ENCODE assay signal across 17 cellular contexts in the genomic region with DNA sequence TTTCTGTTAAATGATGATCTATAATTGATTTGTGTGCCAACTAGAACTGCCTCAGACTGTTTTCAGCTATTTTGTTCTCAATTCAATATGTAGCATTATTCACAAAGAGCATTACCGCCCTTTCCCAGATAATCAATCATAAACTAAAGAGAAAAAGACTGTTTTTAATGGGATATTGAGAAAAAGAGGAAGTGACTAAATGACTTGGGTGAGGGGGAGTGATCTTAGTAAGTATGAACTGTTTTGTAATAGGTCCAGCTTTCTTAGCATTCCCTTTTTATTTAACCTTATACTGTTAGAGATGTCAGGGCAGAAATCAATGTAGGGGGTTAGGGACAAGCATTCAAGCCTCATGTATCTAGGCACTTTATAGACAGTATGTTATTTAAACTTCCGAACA.
DNase-seq lines count a peak whose midpoint lies in the region; ATAC-seq and TF ChIP-seq lines count a peak whose summit lies in the region.
"Had no signal": no experiment of that assay in that cellular context is flagged by ENCODE, and none has a peak within 500 bp of the region (broad histone marks: within the 10 kb centered on the region; RNA-seq: fewer than 3 reads in every experiment).

No MANE protein-coding gene starts in this region.

- no peak for TF ChIP-seq CTCF in IMR-90 (conservative IDR thresholded peaks at IDR 0.05; ENCODE audit: low read depth, low read length)
- no peak for TF ChIP-seq CTCF in fibroblast of lung (conservative IDR thresholded peaks at IDR 0.05 in 1 of 2, IDR thresholded peaks at IDR 0.05 in 1 of 2; ENCODE audit: low read depth in 1 of 2, low read length in 2 of 2)

- dilution Hi-C loops in IMR-90 (cut with HindIII; ENCODE audit: low sequenced_read_pairs, unreplicated experiment) = no loop called here

- intact Hi-C loops in IMR-90 (cut with micrococcal nuclease) = no loop called here

- no peak overlapping the region; the same call in 1 of the 2 replicates for H4K5ac ChIP-seq in IMR-90 (ENCODE audit: low read depth, low read length)

- no peak overlapping the region for H3K14ac ChIP-seq in IMR-90 (replicated peaks; ENCODE audit: low read depth, low read length)

- H2AK9ac ChIP-seq in IMR-90 (replicated peaks; ENCODE audit: low read depth, low read length, poor library complexity) = no peak overlapping the region

- H4K20me1 ChIP-seq in IMR-90 (ENCODE audit: insufficient read depth, low read length) = no peaks in the 10 kb centered on the region
- no peaks in the 10 kb centered on the region for H4K20me1 ChIP-seq in fibroblast of lung (ENCODE audit: control insufficient read depth, extremely low read depth, insufficient read depth, low read length)
- H4K20me1 ChIP-seq: BLaER1 had no signal

- 0 out of 2 replicates have a peak, but pooled peaks have one; percentile 35 for ATAC-seq in IMR-90 (ENCODE audit: low read depth)
- ATAC-seq: HepG2, T-helper 17 cell had no signal

- H2BK20ac ChIP-seq in IMR-90 (ENCODE audit: low read depth, low read length) = no peak overlapping the region

- TF ChIP-seq RAD21 in IMR-90 (IDR thresholded peaks at IDR 0.05; ENCODE audit: low read length) = no peak

- H3K36me3 ChIP-seq in IMR-90 (ENCODE audit: control insufficient read depth, insufficient read depth, low read length) (no peaks in the 10 kb centered on the region), fibroblast of lung (ENCODE audit: control insufficient read depth, insufficient read depth, low read length) (no peaks in the 10 kb centered on the region), MG63 (no peaks in the 10 kb centered on the region)
- H3K36me3 ChIP-seq: BLaER1, HAP-1 had no signal

- no TSS peak for BruUV-seq in IMR-90 (replicated peaks; lab: Mats Ljungman, UMichigan)

- H3K27me3 ChIP-seq in IMR-90 (ENCODE audit: control insufficient read depth, insufficient read depth, low read length) (no peaks in the 10 kb centered on the region), fibroblast of lung (ENCODE audit: control insufficient read depth, insufficient read depth, low read length) (no peaks in the 10 kb centered on the region), MG63 (no peaks in the 10 kb centered on the region)
- H3K27me3 ChIP-seq: BLaER1 had no signal

- H3K4me2 ChIP-seq in IMR-90 (ENCODE audit: low read depth, low read length) (no peak overlapping the region; the same call in 1 of the 2 replicates), fibroblast of lung (ENCODE audit: extremely low read depth, insufficient read depth, low read length) (no peak overlapping the region)
- H3K4me2 ChIP-seq: BLaER1, PC-9, SK-N-SH had no signal

- in situ Hi-C loops in IMR-90 (cut with MboI; ENCODE audit: low sequenced_read_pairs) = no loop called here

- TF ChIP-seq POLR2A in IMR-90 (IDR thresholded peaks at IDR 0.05; ENCODE audit: low read depth, low read length) = no peak

- H3K4me3 ChIP-seq in IMR-90 (ENCODE audit: insufficient read depth, low read depth, low read length) (no peak overlapping the region), fibroblast of lung (replicated peaks in 1 of 4; ENCODE audit: control extremely low read depth in 1 of 4, insufficient read depth in 1 of 4, low read depth in 3 of 4, low read length in 4 of 4) (no peak overlapping the region), MG63 (no peak overlapping the region)
- H3K4me3 ChIP-seq: BLaER1, HAP-1, PC-9 had no signal

- 0 out of 4 replicates have a peak overlapping the region, but pooled peaks of 1 of the 2 experiments have one; percentile 24 for H4K8ac ChIP-seq in IMR-90 (ENCODE audit: low read depth in 2 of 2, low read length in 2 of 2)

- peak; percentile 57 for DNase-seq in ELR (ENCODE audit: low read depth)
- peak; percentile 52 for DNase-seq in IMR-90
- DNase-seq in OCI-M1 (lab: John Stamatoyannopoulos, UW) = peak; percentile 62
- DNase-seq in fibroblast of lung (ENCODE audit: low read depth in 2 of 2) = peak; percentile 22 to 26
- no peak for DNase-seq in RPMI8226
- no peak for DNase-seq in NCI-H774 (lab: John Stamatoyannopoulos, UW)
- DNase-seq in GF-D8 (lab: John Stamatoyannopoulos, UW) = no peak
- no peak for DNase-seq in MG63
- DNase-seq: NCI-H1092 treated with DMSO at 0.1 percent for 48 hours, NCI-H1694 treated with DMSO at 0.1 percent for 48 hours, NCI-H82, PC-9, SK-N-SH, T-helper 17 cell had no signal

- H3K18ac ChIP-seq in IMR-90 (ENCODE audit: low read depth, low read length) = no peak overlapping the region

- no peak overlapping the region for H3K9ac ChIP-seq in IMR-90 (ENCODE audit: low read depth, low read length)
- no peak overlapping the region for H3K9ac ChIP-seq in fibroblast of lung (ENCODE audit: insufficient read depth, low read length)
- H3K9ac ChIP-seq: BLaER1, SK-N-SH had no signal

- H3K9me3 ChIP-seq in IMR-90 (ENCODE audit: control insufficient read depth, insufficient read depth, low read length) (no peaks in the 10 kb centered on the region), fibroblast of lung (ENCODE audit: control insufficient read depth, insufficient read depth, low read depth, low read length) (no peaks in the 10 kb centered on the region), MG63 (peaks cover 3% of the 10 kb centered on the region; the same call in 1 of the 2 replicates)
- H3K9me3 ChIP-seq: BLaER1, HAP-1, SK-N-SH had no signal

- no peak overlapping the region for H4K91ac ChIP-seq in IMR-90 (ENCODE audit: insufficient read depth, low read depth, low read length)

- no peak overlapping the region for H3K56ac ChIP-seq in IMR-90 (ENCODE audit: extremely low read depth, insufficient read depth, low read length)

- no CpG with 5 or more reads among the region's 2 CpGs for WGBS in IMR-90 (ENCODE audit: extremely low coverage in 2 of 2, insufficient read length in 1 of 2), 2 experiments

- H2BK120ac ChIP-seq in IMR-90 (ENCODE audit: low read depth, low read length) = no peak overlapping the region

- no peak overlapping the region for H3K4ac ChIP-seq in IMR-90 (ENCODE audit: low read depth, low read length)

- peaks cover 5% of the 10 kb centered on the region for H3K9me1 ChIP-seq in IMR-90 (ENCODE audit: insufficient read depth, low read length)

- H2BK15ac ChIP-seq in IMR-90 (ENCODE audit: low read depth, low read length) = no peak overlapping the region; the same call in 2 of the 3 replicates

- H2BK5ac ChIP-seq in IMR-90 (ENCODE audit: low read depth, low read length, poor library complexity, severe bottlenecking) = peak overlapping the region; percentile 54

- CTCF ChIA-PET in IMR-90 (lab: Yijun Ruan, JAX) = no interaction called here

- no peak overlapping the region; the same call in 1 of the 2 replicates for H3K23ac ChIP-seq in IMR-90 (ENCODE audit: low read depth, low read length)

- no peak overlapping the region for H3K27ac ChIP-seq in IMR-90 (ENCODE audit: insufficient read depth, low read length)
- no peak overlapping the region for H3K27ac ChIP-seq in fibroblast of lung (ENCODE audit: insufficient read depth, low read length)
- H3K27ac ChIP-seq: BLaER1, PC-9 had no signal

- 0 out of 4 replicates have a peak, but pooled peaks cover 0 to 1% of the 10 kb centered on the region in 2 experiments for H3K79me1 ChIP-seq in IMR-90 (ENCODE audit: low read depth in 1 of 2, low read length in 2 of 2)

- no peaks in the 10 kb centered on the region for H3K79me2 ChIP-seq in fibroblast of lung (ENCODE audit: control insufficient read depth, insufficient read depth, low read length)

- H2AK5ac ChIP-seq in IMR-90 (ENCODE audit: low read depth, low read length) = no peak overlapping the region

- peaks cover 4% of the 10 kb centered on the region; the same call in 1 of the 2 replicates for H3K4me1 ChIP-seq in IMR-90 (ENCODE audit: control insufficient read depth, insufficient read depth, low read length)
- H3K4me1 ChIP-seq in fibroblast of lung (ENCODE audit: control insufficient read depth, extremely low read depth, insufficient read depth, low read length) = peaks cover 3% of the 10 kb centered on the region
- H3K4me1 ChIP-seq: BLaER1, HAP-1 had no signal

- POLR2A ChIA-PET in IMR-90 (lab: Charles Lee; ENCODE audit: unreplicated experiment) = no interaction called here

- no peak overlapping the region for H2AFZ ChIP-seq in IMR-90 (replicated peaks; ENCODE audit: low read length, poor library complexity)
- no peak overlapping the region for H2AFZ ChIP-seq in fibroblast of lung (ENCODE audit: low read length)
- H2AFZ ChIP-seq: PC-9 had no signal

TF ChIP-seq in IMR-90, 13 proteins besides CTCF, POLR2A, EP300 and RAD21:
- TF ChIP-seq NFE2L2 (IDR thresholded peaks at IDR 0.05; ENCODE audit: low read depth, low read length) (no peak), BHLHE40 (IDR thresholded peaks at IDR 0.05; ENCODE audit: low read depth, low read length) (no peak), MAFK (IDR thresholded peaks at IDR 0.05; ENCODE audit: low read depth, low read length) (no peak), CEBPB (IDR thresholded peaks at IDR 0.05; ENCODE audit: low read depth, low read length) (peak; percentile 28; the same call in 1 of the 2 replicates), RCOR1 (IDR thresholded peaks at IDR 0.05; ENCODE audit: insufficient replicate concordance, low read length) (no peak)
- TF ChIP-seq, protein P1, sequence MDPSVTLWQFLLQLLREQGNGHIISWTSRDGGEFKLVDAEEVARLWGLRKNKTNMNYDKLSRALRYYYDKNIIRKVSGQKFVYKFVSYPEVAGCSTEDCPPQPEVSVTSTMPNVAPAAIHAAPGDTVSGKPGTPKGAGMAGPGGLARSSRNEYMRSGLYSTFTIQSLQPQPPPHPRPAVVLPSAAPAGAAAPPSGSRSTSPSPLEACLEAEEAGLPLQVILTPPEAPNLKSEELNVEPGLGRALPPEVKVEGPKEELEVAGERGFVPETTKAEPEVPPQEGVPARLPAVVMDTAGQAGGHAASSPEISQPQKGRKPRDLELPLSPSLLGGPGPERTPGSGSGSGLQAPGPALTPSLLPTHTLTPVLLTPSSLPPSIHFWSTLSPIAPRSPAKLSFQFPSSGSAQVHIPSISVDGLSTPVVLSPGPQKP (IDR thresholded peaks at IDR 0.05; ENCODE audit: borderline replicate concordance, low read depth, low read length) = no peak

Comparison
In these comparisons a context has a peak if more than half of its experiments do, and no peak if none do; other contexts are left out.
1. DNase-seq: peak in ELR (single experiment), IMR-90 (single experiment), OCI-M1 (single experiment) and fibroblast of lung (2 of 2); none in RPMI8226 (single experiment), NCI-H774 (single experiment), GF-D8 (single experiment) and MG63 (single experiment).